ENCODE assay signal across 28 cellular contexts in genomic region chr11:112599861-112600533, GRCh38.
"Had no signal": no experiment of that assay in that cellular context is flagged by ENCODE, and none has a peak within 500 bp of the region (broad histone marks: within the 10 kb centered on the region; RNA-seq: fewer than 3 reads in every experiment).

No MANE protein-coding gene starts in this region.

- DNase-seq: activated CD4-positive, alpha-beta T cell treated with anti-CD3 and anti-CD28 coated beads, Interleukin-2, amount 10 ng/mL, durations not matched to agents 24 days and 14 days; activated CD4-positive, alpha-beta T cell treated with anti-CD3 and anti-CD28 coated beads, Interleukin-2, amount 50 U/mL, for 4 hours; activated CD8-positive, alpha-beta T cell treated with anti-CD3 and anti-CD28 coated beads for 36 hours; activated gamma-delta T cell; activated naive CD4-positive, alpha-beta T cell treated with Interleukin-2 at 50 U/mL for 16 hours; activated naive CD8-positive, alpha-beta T cell treated with anti-CD3 and anti-CD28 coated beads, Interleukin-2, amount 10 ng/mL, durations not matched to agents 7 days and 5 days; activated T-cell treated with anti-CD3 and anti-CD28 coated beads, Interleukin-2, amount 50 U/mL, for 1 hour; activated T-cell treated with anti-CD3 and anti-CD28 coated beads, Interleukin-2, amount 50 U/mL, for 72 hours; body of pancreas; central memory CD4-positive, alpha-beta T cell; IMR-90; MG63; NCI-H1105; NCI-H1417 treated with DMSO at 0.1 percent for 48 hours; NCI-H187 treated with DMSO at 0.1 percent for 48 hours; NCI-H2081; NCI-H510A; NCI-H526; NCI-H748 treated with DMSO at 0.1 percent for 48 hours; NK-92 treated with Interleukin-12 subunit alpha and Interleukin-12 subunit beta, amount 100 ng/mL, for 24 hours; OCI-M1; SHP77; SJCRH30; T1000 had no signal

- H3K4me3 ChIP-seq: body of pancreas, K562, MG63, SJCRH30, SK-N-MC had no signal

- ATAC-seq: activated CD8-positive, alpha-beta T cell treated with anti-CD3 and anti-CD28 coated beads for 36 hours; activated T-cell treated with anti-CD3 and anti-CD28 coated beads, Interleukin-2, amount 50 U/mL, for 72 hours; activated T-helper 17 cell treated with anti-CD3 and anti-CD28 coated beads, Interleukin-2, amount 50 U/mL, for 72 hours; body of pancreas; K562; Panc1 had no signal

- H3K4me1 ChIP-seq: body of pancreas, SJCRH30 had no signal

- H3K27ac ChIP-seq: body of pancreas, SJCRH30, SK-N-MC had no signal

- H3K36me3 ChIP-seq: MG63, SJCRH30 had no signal

- H3K27me3 ChIP-seq: body of pancreas, MG63, SJCRH30 had no signal

- H3K9me3 ChIP-seq: body of pancreas, MG63, SJCRH30 had no signal
